21 cellular contexts compared by ENCODE assay signal in the genomic region with DNA sequence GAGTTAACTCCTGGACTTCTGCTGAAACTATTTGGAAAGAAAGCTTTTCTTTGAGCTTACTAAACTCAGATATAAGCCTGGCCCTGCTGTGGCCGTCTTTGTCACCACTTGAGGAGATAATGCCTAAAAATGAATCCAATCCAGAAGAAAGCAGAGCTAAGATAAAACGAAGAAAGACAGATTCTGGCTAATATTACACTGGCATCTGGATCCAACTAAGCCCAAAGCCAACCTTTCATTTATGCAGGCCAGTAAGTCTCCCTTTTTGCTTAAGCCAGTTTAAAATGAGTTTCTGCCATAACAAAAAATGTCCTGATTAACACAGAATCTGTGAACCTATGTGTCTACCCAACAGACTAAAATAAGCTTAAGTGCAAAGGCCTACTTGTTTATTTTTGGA.
"Had no signal": no experiment of that assay in that cellular context is flagged by ENCODE, and none has a peak within 500 bp of the region (broad histone marks: within the 10 kb centered on the region; RNA-seq: fewer than 3 reads in every experiment).

No MANE protein-coding gene starts in this region.

- H3K27me3 ChIP-seq: dorsolateral prefrontal cortex, left lung, spleen, suprapubic skin, tibial artery had no signal

- DNase-seq: activated CD4-positive, alpha-beta T cell treated with anti-CD3 and anti-CD28 coated beads for 4 hours; activated CD4-positive, alpha-beta T cell treated with anti-CD3 and anti-CD28 coated beads, Interleukin-2, amount 50 U/mL, for 4 hours; activated naive CD4-positive, alpha-beta T cell; activated T-cell treated with anti-CD3 and anti-CD28 coated beads for 4 hours; activated T-cell treated with anti-CD3 and anti-CD28 coated beads, Interleukin-2, amount 50 U/mL, for 72 hours; dorsolateral prefrontal cortex; effector memory CD8-positive, alpha-beta T cell; left lung; lower lobe of right lung; mesendoderm; mucosa of descending colon; occipital lobe; right cardiac atrium; spleen; stimulated activated naive CD4-positive, alpha-beta T cell; tibial artery had no signal

- H3K27ac ChIP-seq: coronary artery, dorsolateral prefrontal cortex, left lung, lower lobe of right lung, parathyroid adenoma, suprapubic skin, tibial artery had no signal

- H3K27me3 Mint-ChIP-seq: effector memory CD8-positive, alpha-beta T cell had no signal

- H2AFZ ChIP-seq: parathyroid adenoma had no signal

- H3K27ac Mint-ChIP-seq: activated naive CD4-positive, alpha-beta T cell treated with anti-CD3 and anti-CD28 coated beads, Interleukin-2, amount 50 U/mL, for 72 hours; activated T-cell treated with anti-CD3 and anti-CD28 coated beads, Interleukin-2, amount 50 U/mL, for 72 hours; effector memory CD8-positive, alpha-beta T cell had no signal

- ATAC-seq: activated naive CD4-positive, alpha-beta T cell treated with anti-CD3 and anti-CD28 coated beads, Interleukin-2, amount 50 U/mL, for 72 hours; activated T-cell treated with anti-CD3 and anti-CD28 coated beads, Interleukin-2, amount 50 U/mL, for 72 hours; effector memory CD8-positive, alpha-beta T cell; left lung; lower lobe of right lung; mucosa of descending colon; right cardiac atrium had no signal

- H3K4me3 ChIP-seq: coronary artery, dorsolateral prefrontal cortex, left lung, lower lobe of right lung, mucosa of descending colon, spleen, suprapubic skin, tibial artery had no signal

- H3K4me3 Mint-ChIP-seq: activated T-cell treated with anti-CD3 and anti-CD28 coated beads, Interleukin-2, amount 50 U/mL, for 72 hours; effector memory CD8-positive, alpha-beta T cell; neural crest cell had no signal

- H3K4me1 Mint-ChIP-seq: neural crest cell had no signal

- H3K9me3 Mint-ChIP-seq: activated naive CD4-positive, alpha-beta T cell treated with anti-CD3 and anti-CD28 coated beads, Interleukin-2, amount 50 U/mL, for 72 hours; activated T-cell treated with anti-CD3 and anti-CD28 coated beads, Interleukin-2, amount 50 U/mL, for 72 hours; effector memory CD8-positive, alpha-beta T cell; neural crest cell had no signal
